In the genomic region with DNA sequence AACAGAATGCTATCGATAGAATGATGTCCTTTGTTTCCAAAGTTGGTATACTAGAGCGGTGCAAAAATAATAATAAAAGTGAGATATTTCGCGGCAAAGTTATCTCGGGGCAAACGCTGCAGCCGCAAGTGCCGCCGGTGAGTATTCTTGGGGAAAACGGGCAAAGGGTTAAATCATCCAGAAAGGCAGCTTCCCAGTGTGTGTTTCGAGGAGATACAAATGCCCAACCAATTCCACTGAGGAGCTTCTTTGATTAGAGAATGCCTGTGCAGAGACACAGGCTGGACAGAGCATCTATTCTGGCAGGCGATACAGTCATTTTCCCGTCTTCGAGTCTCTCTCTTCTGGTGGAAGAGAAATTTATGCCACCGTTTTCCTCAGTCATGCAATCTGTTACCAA, we compare ENCODE assay signal across 24 cellular contexts.
"Had no signal": no experiment of that assay in that cellular context is flagged by ENCODE, and none has a peak within 500 bp of the region (broad histone marks: within the 10 kb centered on the region; RNA-seq: fewer than 3 reads in every experiment).

No MANE protein-coding gene starts in this region.

- H3K4me1 ChIP-seq: adrenal gland, body of pancreas had no signal

- ATAC-seq: activated naive CD8-positive, alpha-beta T cell treated with anti-CD3 and anti-CD28 coated beads, Interleukin-2, amount 50 U/mL, for 24 hours; activated T-cell treated with anti-CD3 and anti-CD28 coated beads, Interleukin-2, amount 50 U/mL, for 72 hours; body of pancreas; T-helper 17 cell; WTC11 had no signal

- DNase-seq: activated CD4-positive, alpha-beta memory T cell treated with anti-CD3 and anti-CD28 coated beads, Interleukin-2, amount 10 ng/mL, durations not matched to agents 7 days and 5 days; activated CD4-positive, alpha-beta T cell treated with anti-CD3 and anti-CD28 coated beads for 1 hour; activated CD4-positive, alpha-beta T cell treated with anti-CD3 and anti-CD28 coated beads for 4 hours; activated CD4-positive, alpha-beta T cell treated with anti-CD3 and anti-CD28 coated beads, Interleukin-2, amount 10 ng/mL, durations not matched to agents 7 days and 5 days; activated CD4-positive, alpha-beta T cell treated with anti-CD3 and anti-CD28 coated beads, Interleukin-2, amount 50 U/mL, for 4 hours; activated naive CD8-positive, alpha-beta T cell treated with anti-CD3 and anti-CD28 coated beads for 36 hours; activated naive CD8-positive, alpha-beta T cell treated with anti-CD3 and anti-CD28 coated beads, Interleukin-2, amount 50 U/mL, for 24 hours; activated T-cell treated with anti-CD3 and anti-CD28 coated beads for 4 hours; activated T-cell treated with anti-CD3 and anti-CD28 coated beads, Interleukin-2, amount 50 U/mL, for 24 hours; activated T-cell treated with anti-CD3 and anti-CD28 coated beads, Interleukin-2, amount 50 U/mL, for 72 hours; adrenal gland; amygdala; aorta; body of pancreas; cortex of kidney; dermis blood vessel endothelial cell; effector CD8-positive, alpha-beta T cell; esophagus squamous epithelium; T-helper 1 cell; T-helper 17 cell; T1000 had no signal

- H3K27ac ChIP-seq: adrenal gland, body of pancreas, epithelial cell of prostate, esophagus squamous epithelium, VCaP had no signal

- H3K27me3 ChIP-seq: adrenal gland, body of pancreas, esophagus squamous epithelium had no signal

- H3K9me3 ChIP-seq: adrenal gland, body of pancreas, esophagus squamous epithelium had no signal

- H3K4me3 ChIP-seq: adrenal gland, body of pancreas, esophagus squamous epithelium had no signal

- H3K36me3 ChIP-seq: adrenal gland had no signal
